ENCODE assay signal across 20 cellular contexts in genomic region chr3:196165850-196166249, GRCh38. TPM values are rescaled to one million over a fixed set of nuclear protein-coding genes. Genes with fewer than 3 reads are reported as not detected.
"Had no signal": no experiment of that assay in that cellular context is flagged by ENCODE, and none has a peak within 500 bp of the region (broad histone marks: within the 10 kb centered on the region; RNA-seq: fewer than 3 reads in every experiment).

No MANE protein-coding gene starts in this region.

- H3K4me3 Mint-ChIP-seq: activated CD4-positive, alpha-beta T cell treated with anti-CD3 and anti-CD28 coated beads, Interleukin-2, amount 10 ng/mL, durations not matched to agents 7 days and 5 days; activated naive CD4-positive, alpha-beta T cell treated with anti-CD3 and anti-CD28 coated beads, Interleukin-2, amount 50 U/mL, for 24 hours; neural crest cell; stimulated activated memory B cell treated with anti-CD40 and anti-IgM and Interleukin-4, amounts not matched to agents 10 μg/mL and 1 μg/mL and 100 μg/mL, for 72 hours; T-helper 17 cell had no signal

- H3K27me3 Mint-ChIP-seq: activated CD4-positive, alpha-beta T cell treated with anti-CD3 and anti-CD28 coated beads, Interleukin-2, amount 10 ng/mL, durations not matched to agents 7 days and 5 days; activated naive CD4-positive, alpha-beta T cell treated with anti-CD3 and anti-CD28 coated beads, Interleukin-2, amount 50 U/mL, for 24 hours; stimulated activated memory B cell treated with anti-CD40 and anti-IgM and Interleukin-4, amounts not matched to agents 10 μg/mL and 1 μg/mL and 100 μg/mL, for 72 hours; T-helper 17 cell had no signal

- ATAC-seq: body of pancreas; esophagus mucosa; left lobe of liver; right cardiac atrium; SK-N-SH treated with all-trans-retinoic acid at 6 μM for 48 hours; stimulated activated memory B cell treated with anti-CD40 and anti-IgM and Interleukin-4, amounts not matched to agents 10 μg/mL and 1 μg/mL and 100 μg/mL, for 72 hours; T-helper 17 cell had no signal

- H3K27me3 ChIP-seq: body of pancreas, spleen had no signal

- H3K9me3 ChIP-seq: body of pancreas, spleen had no signal

- H3K27ac Mint-ChIP-seq: activated CD4-positive, alpha-beta T cell treated with anti-CD3 and anti-CD28 coated beads, Interleukin-2, amount 10 ng/mL, durations not matched to agents 7 days and 5 days; activated naive CD4-positive, alpha-beta T cell treated with anti-CD3 and anti-CD28 coated beads, Interleukin-2, amount 50 U/mL, for 24 hours; stimulated activated memory B cell treated with anti-CD40 and anti-IgM and Interleukin-4, amounts not matched to agents 10 μg/mL and 1 μg/mL and 100 μg/mL, for 72 hours; T-helper 17 cell had no signal

- H3K36me3 Mint-ChIP-seq: activated naive CD4-positive, alpha-beta T cell treated with anti-CD3 and anti-CD28 coated beads, Interleukin-2, amount 50 U/mL, for 24 hours; stimulated activated memory B cell treated with anti-CD40 and anti-IgM and Interleukin-4, amounts not matched to agents 10 μg/mL and 1 μg/mL and 100 μg/mL, for 72 hours had no signal

- H3K4me1 Mint-ChIP-seq: activated naive CD4-positive, alpha-beta T cell treated with anti-CD3 and anti-CD28 coated beads, Interleukin-2, amount 50 U/mL, for 24 hours had no signal

- DNase-seq: activated CD4-positive, alpha-beta T cell treated with anti-CD3 and anti-CD28 coated beads, Interleukin-2, amount 10 ng/mL, durations not matched to agents 7 days and 5 days; activated CD4-positive, CD25-positive, alpha-beta regulatory T cell; activated effector memory CD4-positive, alpha-beta T cell treated with Interleukin-2 at 50 U/mL for 16 hours; body of pancreas; cerebellar nuclear complex; glutamatergic neuron; mesenchymal stem cell; right cardiac atrium; stimulated activated CD4-positive, alpha-beta T cell treated with anti-CD3 and anti-CD28 coated beads, Interleukin-1b, Interleukin-23, amount 100 ng/mL, for 48 hours; T-helper 17 cell had no signal

- H3K27ac ChIP-seq: spleen had no signal

- H3K4me3 ChIP-seq: body of pancreas, spleen had no signal

- H3K36me3 ChIP-seq: spleen had no signal

- H3K9me3 Mint-ChIP-seq: activated CD4-positive, alpha-beta T cell treated with anti-CD3 and anti-CD28 coated beads, Interleukin-2, amount 10 ng/mL, durations not matched to agents 7 days and 5 days; activated naive CD4-positive, alpha-beta T cell treated with anti-CD3 and anti-CD28 coated beads, Interleukin-2, amount 50 U/mL, for 24 hours; neural crest cell had no signal

RNA-seq across cellular contexts. Expression of gene ZDHHC19, which starts 45.4 kb away (rescaled TPM):
- total RNA-seq: activated CD4-positive, alpha-beta T cell treated with anti-CD3 and anti-CD28 coated beads, Interleukin-2, amount 10 ng/mL, durations not matched to agents 7 days and 5 days; activated CD8-positive, alpha-beta memory T cell treated with anti-CD3 and anti-CD28 coated beads for 36 hours; body of pancreas; dermis microvascular lymphatic vessel endothelial cell; esophagus mucosa; neural crest cell; right cardiac atrium; T-helper 17 cell; temporal lobe had no signal

RNA-seq across cellular contexts. Expression of gene SLC51A, which starts 50.5 kb away (rescaled TPM):
- total RNA-seq: activated CD4-positive, alpha-beta T cell treated with anti-CD3 and anti-CD28 coated beads, Interleukin-2, amount 10 ng/mL, durations not matched to agents 7 days and 5 days; activated CD8-positive, alpha-beta memory T cell treated with anti-CD3 and anti-CD28 coated beads for 36 hours; dermis microvascular lymphatic vessel endothelial cell; esophagus mucosa; neural crest cell; T-helper 17 cell had no signal
